ENCODE assay signal across 8 cellular contexts in the genomic region with DNA sequence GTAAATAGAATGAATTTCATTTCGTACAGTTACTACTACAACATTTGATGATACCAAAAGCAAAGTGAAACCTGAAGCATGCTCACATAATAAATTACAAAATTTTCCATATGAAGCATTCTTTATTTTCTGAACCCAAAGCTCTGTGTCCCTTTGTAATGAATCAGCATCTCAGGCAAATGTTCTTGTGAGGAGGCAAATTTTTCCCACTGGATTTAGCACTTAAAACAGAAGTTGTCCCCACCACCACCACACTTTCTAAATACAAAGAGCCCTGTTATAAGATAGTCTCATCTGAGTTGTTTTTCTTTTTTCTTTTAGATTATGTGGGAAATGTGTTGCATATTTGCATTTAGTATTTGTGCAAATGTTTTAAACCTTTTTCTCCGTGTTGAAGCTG.
DNase-seq lines count a peak whose midpoint lies in the region; ATAC-seq and TF ChIP-seq lines count a peak whose summit lies in the region.

No MANE protein-coding gene starts in this region.

- TF ChIP-seq CTCF in cardiac fibroblast (IDR thresholded peaks at IDR 0.05; ENCODE audit: low read depth, low read length) (no peak), mesothelial cell of epicardium (IDR thresholded peaks at IDR 0.05; ENCODE audit: unreplicated experiment) (no peak)

- H3K4me1 Mint-ChIP-seq in mesothelial cell of epicardium: peaks cover 29% of the 10 kb centered on the region

- H3K27me3 Mint-ChIP-seq in mesothelial cell of epicardium (ENCODE audit: low read depth): no peaks in the 10 kb centered on the region

- ATAC-seq in HG03342 (IDR thresholded peaks at IDR 0.05; ENCODE audit: unreplicated experiment): no peak

- in situ Hi-C loops in G401 (cut with HindIII; ENCODE audit: low sequenced_read_pairs): no loop called here

- POLR2A ChIA-PET in HEK293T (lab: Yijun Ruan, JAX): interaction anchor here (1.4 kb wide), 1 partner anchor 86 kb away, joined by 7 read pairs; a partner anchor contains a TSS

- CTCF ChIA-PET in HEK293T (lab: Yijun Ruan, JAX): interaction anchor here (0.6 to 2.5 kb wide), 19 partner anchors 10 to 669 kb away, joined by 3 to 9 read pairs (median 4); a partner anchor contains a TSS

- peak overlapping the region; percentile 51 for H3K4me3 ChIP-seq in Jurkat, Clone E6-1 (ENCODE audit: low read length)
- H3K4me3 ChIP-seq in cardiac fibroblast (replicated peaks in 1 of 2; ENCODE audit: low read depth in 2 of 2, low read length in 2 of 2): peak overlapping the region; percentile 44 to 45

- H3K9me3 Mint-ChIP-seq in mesothelial cell of epicardium: peaks cover 13% of the 10 kb centered on the region

- DNase-seq in G401 (ENCODE audit: low spot score) (peak; percentile 61), cardiac fibroblast (ENCODE audit: low read depth in 2 of 2) (peak; percentile 34 to 55), mesothelial cell of epicardium (ENCODE audit: low spot score in 2 of 2, unreplicated experiment in 2 of 2) (no peak), HEK293T (ENCODE audit: extremely low spot score) (no peak)
- DNase-seq in Jurkat, Clone E6-1 (ENCODE audit: low read depth, low spot score): no peak
- no peak for DNase-seq in activated CD4-positive, CD25-positive, alpha-beta regulatory T cell (lab: John Stamatoyannopoulos, UW)
- DNase-seq in activated effector memory CD4-positive, alpha-beta T cell treated with anti-CD3 and anti-CD28 coated beads, Interleukin-2, amount 50 U/mL, for 16 hours: no peak

- H3K36me3 Mint-ChIP-seq in mesothelial cell of epicardium: peaks cover 11% of the 10 kb centered on the region

- H3K27ac Mint-ChIP-seq in mesothelial cell of epicardium: peak overlapping the region; percentile 86

- peak overlapping the region; percentile 89 for H3K4me3 Mint-ChIP-seq in mesothelial cell of epicardium

TF ChIP-seq in HEK293T, 16 proteins besides CTCF, POLR2A, EP300 and RAD21:
- no peak for TF ChIP-seq L3MBTL2 (conservative IDR thresholded peaks at IDR 0.05)
- no peak for TF ChIP-seq FOXK2 (IDR thresholded peaks at IDR 0.05)

Comparison
In these comparisons a context has a peak if more than half of its experiments do, and no peak if none do; other contexts are left out.
1. DNase-seq: peak in G401 (single experiment) and cardiac fibroblast (2 of 2); none in Jurkat, Clone E6-1 (single experiment), mesothelial cell of epicardium (0 of 2), HEK293T (single experiment), activated CD4-positive, CD25-positive, alpha-beta regulatory T cell (0 of 4) and activated effector memory CD4-positive, alpha-beta T cell treated with anti-CD3 and anti-CD28 coated beads, Interleukin-2, amount 50 U/mL, for 16 hours (single experiment).